ENCODE assay signal across 25 cellular contexts in genomic region chr9:17490110-17490509, GRCh38.
"Had no signal": no experiment of that assay in that cellular context is flagged by ENCODE, and none has a peak within 500 bp of the region (broad histone marks: within the 10 kb centered on the region; RNA-seq: fewer than 3 reads in every experiment).

No MANE protein-coding gene starts in this region.

- H3K4me1 ChIP-seq: left ventricle myocardium inferior, prostate gland, stomach, testis, thyroid gland, transverse colon, upper lobe of left lung, vagina had no signal

- H3K27me3 ChIP-seq: ovary, stomach, testis, thyroid gland, transverse colon, upper lobe of left lung, vagina had no signal

- DNase-seq: islet precursor cell; left ventricle myocardium inferior; midbrain; mucosa of descending colon; naive thymus-derived CD4-positive, alpha-beta T cell; ovary; retina; right cardiac atrium; stimulated activated CD4-positive, alpha-beta T cell treated with anti-CD3 and anti-CD28 coated beads, Interleukin-12 subunit alpha, Interleukin-12 subunit beta, amount 100 ng/mL, for 4 hours; stimulated activated CD4-positive, alpha-beta T cell treated with anti-CD3 and anti-CD28 coated beads, Interleukin-15, amount 100 ng/mL, for 24 hours; stimulated activated CD4-positive, alpha-beta T cell treated with anti-CD3 and anti-CD28 coated beads, Interleukin-2, amount 100 ng/mL, for 24 hours; stimulated activated CD4-positive, alpha-beta T cell treated with anti-CD3 and anti-CD28 coated beads, Interleukin-4, amount 100 ng/mL, for 1 hour; stimulated activated naive B cell treated with anti-CD40 and anti-IgM and Interleukin-4, amounts not matched to agents 10 μg/mL and 1 μg/mL and 100 μg/mL, for 72 hours; stimulated activated naive CD8-positive, alpha-beta T cell treated with anti-CD3 and anti-CD28 coated beads, Interleukin-15, Interleukin-2, amounts not matched to agents 100 U/mL and 50 U/mL, for 24 hours; stomach; testis; thyroid gland; transverse colon; upper lobe of left lung had no signal

- H3K36me3 ChIP-seq: ovary, prostate gland, thyroid gland, transverse colon, upper lobe of left lung, vagina had no signal

- H3K27ac ChIP-seq: left ventricle myocardium inferior, ovary, prostate gland, skin epidermis, stomach, testis, thyroid gland, transverse colon, upper lobe of left lung, vagina had no signal

- ATAC-seq: mucosa of descending colon; naive thymus-derived CD4-positive, alpha-beta T cell; natural killer cell treated with Interleukin-12 subunit alpha and Interleukin-12 subunit beta and Interleukin-15 and Interleukin-18, amount 100 ng/mL, for 72 hours; right cardiac atrium; sciatic nerve; stimulated activated naive B cell treated with anti-CD40 and anti-IgM and Interleukin-4, amounts not matched to agents 10 μg/mL and 1 μg/mL and 100 μg/mL, for 72 hours; stimulated activated naive CD8-positive, alpha-beta T cell treated with anti-CD3 and anti-CD28 coated beads, Interleukin-15, Interleukin-2, amounts not matched to agents 100 U/mL and 50 U/mL, for 24 hours had no signal

- H3K4me3 ChIP-seq: left ventricle myocardium inferior, lung, mucosa of descending colon, ovary, prostate gland, skin epidermis, stomach, testis, thyroid gland, transverse colon, upper lobe of left lung, vagina had no signal
